Comparison of ENCODE assay signal across 11 cellular contexts in the genomic region with DNA sequence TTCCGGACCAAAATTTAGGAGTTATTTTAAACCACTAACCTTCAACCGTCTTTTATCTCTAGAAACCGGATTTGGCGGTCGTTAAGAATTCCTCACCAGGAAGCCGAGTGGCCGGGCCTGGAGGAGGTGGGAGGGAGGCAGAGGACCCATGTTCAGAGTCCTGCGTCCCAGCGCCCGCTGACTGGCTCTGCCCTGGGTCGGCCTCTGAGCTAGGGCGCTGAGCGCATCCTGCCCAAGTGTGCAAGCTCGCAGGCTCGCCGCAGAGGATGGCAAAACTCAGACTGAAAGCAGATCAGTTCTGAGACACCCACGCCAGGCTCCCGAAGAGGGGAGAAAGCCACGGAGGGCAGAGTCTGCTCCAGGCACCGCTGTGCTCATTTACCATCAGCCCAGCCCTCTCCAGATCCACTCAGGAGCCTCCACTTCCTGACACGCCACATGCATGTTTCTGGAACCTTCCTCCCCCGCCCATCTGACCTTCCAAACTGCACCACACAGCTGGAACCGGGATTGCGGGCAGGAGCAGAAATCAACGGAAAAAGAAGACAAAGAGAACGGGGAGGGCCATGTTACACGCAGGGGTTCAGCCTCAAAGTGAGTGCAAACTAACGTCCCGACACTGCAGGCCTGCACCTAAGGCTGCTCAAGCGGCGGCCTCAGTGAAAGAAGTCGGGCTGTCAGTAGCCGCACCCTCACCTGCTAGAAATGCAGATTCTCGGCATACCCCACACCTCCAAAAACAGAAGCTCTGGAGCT. TPM values are rescaled to one million over a fixed set of nuclear protein-coding genes. Genes with fewer than 3 reads are reported as not detected.
DNase-seq lines count a peak whose midpoint lies in the region; ATAC-seq and TF ChIP-seq lines count a peak whose summit lies in the region.
"Had no signal": no experiment of that assay in that cellular context is flagged by ENCODE, and none has a peak within 500 bp of the region (broad histone marks: within the 10 kb centered on the region; RNA-seq: fewer than 3 reads in every experiment).

No MANE protein-coding gene starts in this region.

- no peak overlapping the region for H3K4me2 ChIP-seq in neuronal stem cell (ENCODE audit: insufficient read depth, low read length, poor library complexity, severe bottlenecking)

- H3K27ac ChIP-seq in endodermal cell (ENCODE audit: low read depth, low read length) (no peak overlapping the region), neuronal stem cell (replicated peaks; ENCODE audit: low read length) (no peak overlapping the region), vagina (peak overlapping the region; percentile 53)

- H3K36me3 Mint-ChIP-seq in endodermal cell (ENCODE audit: low read depth) = peaks cover 47% of the 10 kb centered on the region
- H3K36me3 Mint-ChIP-seq: CD4-positive, CD25-positive, alpha-beta regulatory T cell had no signal

- H2AK5ac ChIP-seq in neuronal stem cell (ENCODE audit: low read depth, low read length) = peak overlapping the region; percentile 7

- peak overlapping the region; percentile 78 for H3K27ac Mint-ChIP-seq in endodermal cell
- H3K27ac Mint-ChIP-seq: CD4-positive, CD25-positive, alpha-beta regulatory T cell had no signal

- H3K4me1 ChIP-seq in endodermal cell (ENCODE audit: control insufficient read depth, insufficient read depth, low read length) (peaks cover 40% of the 10 kb centered on the region), neuronal stem cell (ENCODE audit: control insufficient read depth in 2 of 2, insufficient read depth in 1 of 2, low read depth in 1 of 2, low read length in 2 of 2) (peaks cover 11 to 15% of the 10 kb centered on the region in 2 donors), vagina (peaks cover 60% of the 10 kb centered on the region)

- H3K18ac ChIP-seq in neuronal stem cell (ENCODE audit: low read length) = peak overlapping the region; percentile 9

- H3K4me3 Mint-ChIP-seq in endodermal cell = peak overlapping the region; percentile 42
- H3K4me3 Mint-ChIP-seq: CD4-positive, CD25-positive, alpha-beta regulatory T cell had no signal

- no peak overlapping the region for H4K8ac ChIP-seq in neuronal stem cell (ENCODE audit: low read depth, low read length)

- peak overlapping the region; percentile 54 for H3K4ac ChIP-seq in neuronal stem cell (ENCODE audit: low read length)

- no peak overlapping the region for H3K14ac ChIP-seq in neuronal stem cell (ENCODE audit: low read length)

- H2BK120ac ChIP-seq in neuronal stem cell (ENCODE audit: low read depth, low read length) = no peak overlapping the region

- H3K4me1 Mint-ChIP-seq in endodermal cell = peaks cover 69% of the 10 kb centered on the region
- H3K4me1 Mint-ChIP-seq: CD4-positive, CD25-positive, alpha-beta regulatory T cell had no signal

- no peak overlapping the region for H4K91ac ChIP-seq in neuronal stem cell (ENCODE audit: low read depth, low read length, poor library complexity)

- H3K27me3 ChIP-seq in endodermal cell (ENCODE audit: control insufficient read depth, insufficient read depth, low read length, poor library complexity, severe bottlenecking) = no peaks in the 10 kb centered on the region
- H3K27me3 ChIP-seq in neuronal stem cell (ENCODE audit: control insufficient read depth in 3 of 3, insufficient read depth in 3 of 3, low read depth in 1 of 3, low read length in 3 of 3) = no peaks in the 10 kb centered on the region
- H3K27me3 ChIP-seq in vagina = no peaks in the 10 kb centered on the region

- WGBS in endodermal cell (ENCODE audit: insufficient coverage in 1 of 2, insufficient read length in 1 of 2), 2 experiments = 73 to 81% methylated on average over 26 to 34 of the region's 34 CpGs
- no CpG with 5 or more reads among the region's 34 CpGs for WGBS in neuronal stem cell (ENCODE audit: extremely low coverage in 2 of 2, insufficient read length in 2 of 2, insufficient replicate concordance in 1 of 2), 2 donors

- TF ChIP-seq CTCF in endodermal cell (conservative IDR thresholded peaks at IDR 0.05) (no peak), vagina (IDR thresholded peaks at IDR 0.05) (no peak)

- H3K9ac ChIP-seq in endodermal cell (ENCODE audit: extremely low read depth, low read length, poor library complexity, severe bottlenecking) (no peak overlapping the region), neuronal stem cell (ENCODE audit: low read depth, low read length, poor library complexity) (no peak overlapping the region)

- H2BK5ac ChIP-seq in neuronal stem cell (ENCODE audit: low read length) = no peak overlapping the region

- H2BK15ac ChIP-seq in neuronal stem cell (ENCODE audit: low read length) = no peak overlapping the region

- intact Hi-C loops in vagina (cut with DNase I) = no loop called here

- TF ChIP-seq POLR2A in vagina (IDR thresholded peaks at IDR 0.05) = no peak
- no peak for TF ChIP-seq POLR2A in erythroblast (IDR thresholded peaks at IDR 0.05; ENCODE audit: low read length)

- no peak overlapping the region for H3K23ac ChIP-seq in neuronal stem cell (ENCODE audit: low read depth, low read length, poor library complexity)

- H3K36me3 ChIP-seq in endodermal cell (ENCODE audit: control insufficient read depth, insufficient read depth, low read length) = peaks cover 62% of the 10 kb centered on the region
- H3K36me3 ChIP-seq in neuronal stem cell (replicated peaks in 1 of 2; ENCODE audit: control insufficient read depth in 2 of 2, insufficient read depth in 2 of 2, low read length in 2 of 2) = peaks cover 2 to 27% of the 10 kb centered on the region in 2 donors
- no peaks in the 10 kb centered on the region for H3K36me3 ChIP-seq in vagina

- peaks cover 6% of the 10 kb centered on the region for H3K9me3 Mint-ChIP-seq in endodermal cell
- H3K9me3 Mint-ChIP-seq: CD4-positive, CD25-positive, alpha-beta regulatory T cell had no signal

- no peak for ATAC-seq in GM21360 (IDR thresholded peaks at IDR 0.05; ENCODE audit: unreplicated experiment)
- ATAC-seq in HG03139 (IDR thresholded peaks at IDR 0.05; ENCODE audit: unreplicated experiment) = no peak

- peak; percentile 67 for DNase-seq in stimulated activated CD4-positive, alpha-beta T cell treated with anti-CD3 and anti-CD28 coated beads, Interleukin-15, amount 100 ng/mL, for 24 hours
- no peak for DNase-seq in stimulated activated CD4-positive, alpha-beta T cell treated with anti-CD3 and anti-CD28 coated beads, Interleukin-4, amount 100 ng/mL, for 1 hour
- DNase-seq in endodermal cell = peak; percentile 76
- DNase-seq in neuronal stem cell (ENCODE audit: low spot score) = no peak
- peak in 1 of 2 donors; percentile 85 for DNase-seq in vagina (ENCODE audit: extremely low spot score in 2 of 2)
- no peak for DNase-seq in erythroblast (lab: John Stamatoyannopoulos, UW)
- DNase-seq: activated CD4-positive, CD25-positive, alpha-beta regulatory T cell had no signal

- peaks cover 2% of the 10 kb centered on the region for H3K79me1 ChIP-seq in neuronal stem cell (ENCODE audit: low read depth, low read length)

- no peaks in the 10 kb centered on the region for H3K27me3 Mint-ChIP-seq in endodermal cell (ENCODE audit: insufficient read depth)

- no peak overlapping the region for H2BK12ac ChIP-seq in neuronal stem cell (ENCODE audit: low read length)

- H2AFZ ChIP-seq in neuronal stem cell (ENCODE audit: low read length) = no peak overlapping the region

- H3K4me3 ChIP-seq in endodermal cell (ENCODE audit: low read length) (no peak overlapping the region), neuronal stem cell (ENCODE audit: low read length in 2 of 2) (no peak overlapping the region), vagina (peak overlapping the region; percentile 11)
- H3K4me3 ChIP-seq: lung had no signal

- H3K9me3 ChIP-seq in endodermal cell (ENCODE audit: control insufficient read depth, low read length) (peaks cover 14% of the 10 kb centered on the region), neuronal stem cell (replicated peaks in 1 of 2; ENCODE audit: control insufficient read depth in 2 of 2, insufficient read depth in 1 of 2, low read depth in 1 of 2, low read length in 2 of 2) (peaks cover 0 to 7% of the 10 kb centered on the region in 2 donors), vagina (no peaks in the 10 kb centered on the region)

RNA-seq across cellular contexts. Expression of a gene that starts 8.2 kb away (rescaled TPM):
- total RNA-seq in endodermal cell = 100 to 1,000 TPM; 702 to 764 TPM
- polyA plus RNA-seq in endodermal cell (2013, experiment 1 of 2) = 174 TPM
- 194 TPM for polyA plus RNA-seq in endodermal cell (2013, experiment 2 of 2)
- 42.8 TPM for polyA plus RNA-seq in neuronal stem cell (2013, experiment 1 of 2)
- 45.1 TPM for polyA plus RNA-seq in neuronal stem cell (2013, experiment 2 of 2)
- total RNA-seq in vagina = 178 TPM
- total RNA-seq: CD4-positive, CD25-positive, alpha-beta regulatory T cell had no signal
- polyA plus RNA-seq: CD4-positive, CD25-positive, alpha-beta regulatory T cell had no signal

RNA-seq across cellular contexts. Expression of a gene that starts 8.3 kb away (rescaled TPM):
- 100 to 1,000 TPM; 388 to 398 TPM for total RNA-seq in endodermal cell
- 216 TPM for polyA plus RNA-seq in endodermal cell (2013, experiment 1 of 2)
- polyA plus RNA-seq in endodermal cell (2013, experiment 2 of 2) = 219 TPM
- polyA plus RNA-seq in neuronal stem cell (2013, experiment 1 of 2) = 117 TPM
- polyA plus RNA-seq in neuronal stem cell (2013, experiment 2 of 2) = 118 TPM
- total RNA-seq in vagina = 180 TPM
- total RNA-seq: CD4-positive, CD25-positive, alpha-beta regulatory T cell had no signal
- polyA plus RNA-seq: CD4-positive, CD25-positive, alpha-beta regulatory T cell had no signal

Comparison
In these comparisons a context has a peak if more than half of its experiments do, and no peak if none do; other contexts are left out.
1. DNase-seq: peak in stimulated activated CD4-positive, alpha-beta T cell treated with anti-CD3 and anti-CD28 coated beads, Interleukin-15, amount 100 ng/mL, for 24 hours (single experiment) and endodermal cell (single experiment); none in stimulated activated CD4-positive, alpha-beta T cell treated with anti-CD3 and anti-CD28 coated beads, Interleukin-4, amount 100 ng/mL, for 1 hour (single experiment), neuronal stem cell (single experiment) and erythroblast (0 of 2).
2. H3K4me3 ChIP-seq: peak in vagina (2 of 2); none in endodermal cell (single experiment) and neuronal stem cell (0 of 2).